ENCODE assay signal across 38 cellular contexts in genomic region chr4:55864577-55865223, GRCh38. TPM values are rescaled to one million over a fixed set of nuclear protein-coding genes. Genes with fewer than 3 reads are reported as not detected.
DNase-seq lines count a peak whose midpoint lies in the region; ATAC-seq and TF ChIP-seq lines count a peak whose summit lies in the region.
"Had no signal": no experiment of that assay in that cellular context is flagged by ENCODE, and none has a peak within 500 bp of the region (broad histone marks: within the 10 kb centered on the region; RNA-seq: fewer than 3 reads in every experiment).

No MANE protein-coding gene starts in this region.

- H4K8ac ChIP-seq in mesenchymal stem cell (ENCODE audit: low read length): no peak overlapping the region

- no peak overlapping the region for H4K91ac ChIP-seq in mesenchymal stem cell (ENCODE audit: low read length)

- no peak overlapping the region for H2AK5ac ChIP-seq in mesenchymal stem cell (ENCODE audit: low read length, severe bottlenecking)

- H2BK12ac ChIP-seq in mesenchymal stem cell (ENCODE audit: low read length in 2 of 2): no peak overlapping the region

- H3K79me1 ChIP-seq in mesenchymal stem cell (replicated peaks; ENCODE audit: low read length, poor library complexity, severe bottlenecking): peaks cover 11% of the 10 kb centered on the region

- H3K4me3 Mint-ChIP-seq in stimulated activated naive CD8-positive, alpha-beta T cell treated with anti-CD3 and anti-CD28 coated beads, Interleukin-15, amount 100 ng/mL, for 72 hours: no peak overlapping the region
- no peak overlapping the region for H3K4me3 Mint-ChIP-seq in activated T-helper 17 cell treated with anti-CD3 and anti-CD28 coated beads, Interleukin-2, amount 50 U/mL, for 72 hours
- H3K4me3 Mint-ChIP-seq: IgD-negative memory B cell; stimulated activated memory B cell treated with anti-CD40 and anti-IgM and Interleukin-4, amounts not matched to agents 10 μg/mL and 1 μg/mL and 100 μg/mL, for 72 hours; WTC11 had no signal

- no peaks in the 10 kb centered on the region for H3K9me3 Mint-ChIP-seq in stimulated activated naive CD8-positive, alpha-beta T cell treated with anti-CD3 and anti-CD28 coated beads, Interleukin-15, amount 100 ng/mL, for 72 hours
- no peaks in the 10 kb centered on the region for H3K9me3 Mint-ChIP-seq in activated T-helper 17 cell treated with anti-CD3 and anti-CD28 coated beads, Interleukin-2, amount 50 U/mL, for 72 hours
- H3K9me3 Mint-ChIP-seq: IgD-negative memory B cell; stimulated activated memory B cell treated with anti-CD40 and anti-IgM and Interleukin-4, amounts not matched to agents 10 μg/mL and 1 μg/mL and 100 μg/mL, for 72 hours; WTC11 had no signal

- no peaks in the 10 kb centered on the region for H3K9me3 ChIP-seq in mesenchymal stem cell (ENCODE audit: control insufficient read depth, low read length)
- H3K9me3 ChIP-seq in vagina: no peaks in the 10 kb centered on the region
- H3K9me3 ChIP-seq: HAP-1, neutrophil, spleen, thoracic aorta had no signal

- H3K9ac ChIP-seq in mesenchymal stem cell (ENCODE audit: low read length): peak overlapping the region; percentile 84

- no peak for DNase-seq in stimulated activated naive CD8-positive, alpha-beta T cell treated with anti-CD3 and anti-CD28 coated beads, Interleukin-15, amount 100 ng/mL, for 72 hours
- no peak for DNase-seq in stimulated activated naive CD8-positive, alpha-beta T cell treated with anti-CD3 and anti-CD28 coated beads, Interleukin-15, Interleukin-2, amounts not matched to agents 100 U/mL and 50 U/mL, for 24 hours
- no peak for DNase-seq in mesenchymal stem cell
- DNase-seq in vagina (ENCODE audit: extremely low spot score in 2 of 2): no peak
- no peak for DNase-seq in mesenteric fat pad (ENCODE audit: low spot score)
- no peak for DNase-seq in NAMALWA (ENCODE audit: low spot score)
- DNase-seq: activated CD8-positive, alpha-beta memory T cell treated with anti-CD3 and anti-CD28 coated beads for 24 hours; activated naive CD4-positive, alpha-beta T cell treated with Interleukin-2 at 50 U/mL for 16 hours; activated T-cell treated with anti-CD3 and anti-CD28 coated beads, Interleukin-2, amount 50 U/mL, for 1 hour; amygdala; C1 segment of cervical spinal cord; central memory CD4-positive, alpha-beta T cell; DND-41; dorsolateral prefrontal cortex; glutamatergic neuron; NCI-H1417 treated with DMSO at 0.1 percent for 48 hours; NCI-H2081 treated with DMSO at 0.1 percent for 48 hours; NCI-H345; NCI-H82; OCI-M1; Right ventricle myocardium superior; spleen; stimulated activated CD4-positive, alpha-beta T cell treated with anti-CD3 and anti-CD28 coated beads, Interleukin-2, amount 100 ng/mL, for 48 hours; SW 1271 had no signal

- H3K4me1 ChIP-seq in mesenchymal stem cell (ENCODE audit: control insufficient read depth, insufficient read depth, low read depth, low read length) (peaks cover 5% of the 10 kb centered on the region), vagina (peaks cover 23% of the 10 kb centered on the region)

- H3K27ac Mint-ChIP-seq in stimulated activated naive CD8-positive, alpha-beta T cell treated with anti-CD3 and anti-CD28 coated beads, Interleukin-15, amount 100 ng/mL, for 72 hours: no peak overlapping the region
- peak overlapping the region; percentile 91 for H3K27ac Mint-ChIP-seq in activated T-helper 17 cell treated with anti-CD3 and anti-CD28 coated beads, Interleukin-2, amount 50 U/mL, for 72 hours
- H3K27ac Mint-ChIP-seq: IgD-negative memory B cell; stimulated activated memory B cell treated with anti-CD40 and anti-IgM and Interleukin-4, amounts not matched to agents 10 μg/mL and 1 μg/mL and 100 μg/mL, for 72 hours; WTC11 had no signal

- H3K4me2 ChIP-seq in mesenchymal stem cell (ENCODE audit: low read length, poor library complexity, severe bottlenecking): no peak overlapping the region

- no peaks in the 10 kb centered on the region for H3K27me3 Mint-ChIP-seq in stimulated activated naive CD8-positive, alpha-beta T cell treated with anti-CD3 and anti-CD28 coated beads, Interleukin-15, amount 100 ng/mL, for 72 hours
- no peaks in the 10 kb centered on the region for H3K27me3 Mint-ChIP-seq in activated T-helper 17 cell treated with anti-CD3 and anti-CD28 coated beads, Interleukin-2, amount 50 U/mL, for 72 hours
- H3K27me3 Mint-ChIP-seq: IgD-negative memory B cell; stimulated activated memory B cell treated with anti-CD40 and anti-IgM and Interleukin-4, amounts not matched to agents 10 μg/mL and 1 μg/mL and 100 μg/mL, for 72 hours had no signal

- ATAC-seq in stimulated activated naive CD8-positive, alpha-beta T cell treated with anti-CD3 and anti-CD28 coated beads, Interleukin-15, amount 100 ng/mL, for 72 hours: peak; percentile 59
- ATAC-seq in stimulated activated naive CD8-positive, alpha-beta T cell treated with anti-CD3 and anti-CD28 coated beads, Interleukin-15, Interleukin-2, amounts not matched to agents 100 U/mL and 50 U/mL, for 24 hours: no peak
- peak; percentile 55 for ATAC-seq in activated T-helper 17 cell treated with anti-CD3 and anti-CD28 coated beads, Interleukin-2, amount 50 U/mL, for 72 hours (replicated peaks)
- no peak for ATAC-seq in GM21447 (IDR thresholded peaks at IDR 0.05; ENCODE audit: unreplicated experiment)
- ATAC-seq: GM12878; stimulated activated memory B cell treated with anti-CD40 and anti-IgM and Interleukin-4, amounts not matched to agents 10 μg/mL and 1 μg/mL and 100 μg/mL, for 72 hours; WTC11 had no signal

- H3K14ac ChIP-seq in mesenchymal stem cell (ENCODE audit: low read length in 2 of 2): no peak overlapping the region

- H3K36me3 Mint-ChIP-seq in activated T-helper 17 cell treated with anti-CD3 and anti-CD28 coated beads, Interleukin-2, amount 50 U/mL, for 72 hours (ENCODE audit: low read depth): peaks cover 82% of the 10 kb centered on the region

- H2BK15ac ChIP-seq in mesenchymal stem cell (ENCODE audit: low read depth, poor library complexity, severe bottlenecking): no peak overlapping the region

- no peak overlapping the region for H2BK120ac ChIP-seq in mesenchymal stem cell (ENCODE audit: low read depth, low read length)

- H3K18ac ChIP-seq in mesenchymal stem cell (ENCODE audit: low read depth in 1 of 2, low read length in 2 of 2): no peak overlapping the region

- H3K4me3 ChIP-seq in mesenchymal stem cell (ENCODE audit: insufficient read depth in 1 of 2, low read depth in 1 of 2, low read length in 2 of 2): peak overlapping the region in 1 of 2 experiments; percentile 58
- H3K4me3 ChIP-seq in vagina: no peak overlapping the region
- H3K4me3 ChIP-seq: dorsolateral prefrontal cortex, GM12878, HAP-1, spleen, thoracic aorta had no signal

- TF ChIP-seq CTCF in vagina (IDR thresholded peaks at IDR 0.05): no peak

- peaks cover 7 to 62% of the 10 kb centered on the region in 2 experiments for H3K36me3 ChIP-seq in mesenchymal stem cell (ENCODE audit: control insufficient read depth in 1 of 2, insufficient read depth in 2 of 2, low read depth in 1 of 2, low read length in 2 of 2)
- peaks cover 0 to 35% of the 10 kb centered on the region in 2 donors for H3K36me3 ChIP-seq in vagina

- no peak overlapping the region for H3K23ac ChIP-seq in mesenchymal stem cell (ENCODE audit: low read length in 2 of 2)

- H3K27ac ChIP-seq in mesenchymal stem cell (ENCODE audit: low read length, poor library complexity, severe bottlenecking) (peak overlapping the region; percentile 56), vagina (peak overlapping the region; percentile 75)
- H3K27ac ChIP-seq: dorsolateral prefrontal cortex, neutrophil had no signal

- no peaks in the 10 kb centered on the region for H3K27me3 ChIP-seq in mesenchymal stem cell (ENCODE audit: control insufficient read depth in 1 of 2, insufficient read depth in 1 of 2, low read length in 2 of 2)
- no peaks in the 10 kb centered on the region for H3K27me3 ChIP-seq in vagina
- H3K27me3 ChIP-seq: dorsolateral prefrontal cortex, neutrophil, spleen had no signal

- no CpG with 5 or more reads among the region's 1 CpG for WGBS in mesenchymal stem cell

- no peak overlapping the region for H2AFZ ChIP-seq in mesenchymal stem cell (ENCODE audit: low read depth, low read length)

- no peak for TF ChIP-seq POLR2A in vagina (IDR thresholded peaks at IDR 0.05)

- intact Hi-C loops in vagina (cut with DNase I): no loop called here

- no peak overlapping the region for H2BK5ac ChIP-seq in mesenchymal stem cell (ENCODE audit: low read depth, low read length, poor library complexity, severe bottlenecking)

- H3K4ac ChIP-seq in mesenchymal stem cell (ENCODE audit: low read depth in 1 of 2, low read length in 2 of 2): no peak overlapping the region

- H3K4me1 Mint-ChIP-seq in stimulated activated naive CD8-positive, alpha-beta T cell treated with anti-CD3 and anti-CD28 coated beads, Interleukin-15, amount 100 ng/mL, for 72 hours: peaks cover 26% of the 10 kb centered on the region
- H3K4me1 Mint-ChIP-seq in activated T-helper 17 cell treated with anti-CD3 and anti-CD28 coated beads, Interleukin-2, amount 50 U/mL, for 72 hours: peaks cover 23% of the 10 kb centered on the region
- H3K4me1 Mint-ChIP-seq: WTC11 had no signal

RNA-seq across cellular contexts. Expression of gene EXOC1, which starts 11.3 kb away (rescaled TPM):
- 10 to 100 TPM; 33.1 to 40.7 TPM for total RNA-seq in activated T-helper 17 cell treated with anti-CD3 and anti-CD28 coated beads, Interleukin-2, amount 50 U/mL, for 72 hours
- polyA plus RNA-seq in mesenchymal stem cell (2013, experiment 1 of 2): 26.6 TPM
- 27.0 TPM for polyA plus RNA-seq in mesenchymal stem cell (2013, experiment 2 of 2)
- total RNA-seq in vagina (31.9 TPM), mesenteric fat pad (35.0 TPM)

RNA-seq across cellular contexts. Expression of gene EXOC1L, which starts 45.1 kb away (rescaled TPM):
- total RNA-seq in activated T-helper 17 cell treated with anti-CD3 and anti-CD28 coated beads, Interleukin-2, amount 50 U/mL, for 72 hours: not detected
- polyA plus RNA-seq in mesenchymal stem cell (2013, experiment 1 of 2): not detected
- polyA plus RNA-seq in mesenchymal stem cell (2013, experiment 2 of 2): not detected
- total RNA-seq in vagina (not detected), mesenteric fat pad (not detected)
- total RNA-seq: GM12878, lung microvascular endothelial cell, M059J, myocyte, renal cortical epithelial cell, Right ventricle myocardium superior, spleen, thoracic aorta, WTC11 had no signal
- polyA plus RNA-seq: AG04450, GM12878, IgD-negative memory B cell, spleen had no signal

Comparison
In these comparisons a context has a peak if more than half of its experiments do, and no peak if none do; other contexts are left out.
1. ATAC-seq: peak in stimulated activated naive CD8-positive, alpha-beta T cell treated with anti-CD3 and anti-CD28 coated beads, Interleukin-15, amount 100 ng/mL, for 72 hours (single experiment) and activated T-helper 17 cell treated with anti-CD3 and anti-CD28 coated beads, Interleukin-2, amount 50 U/mL, for 72 hours (single experiment); none in stimulated activated naive CD8-positive, alpha-beta T cell treated with anti-CD3 and anti-CD28 coated beads, Interleukin-15, Interleukin-2, amounts not matched to agents 100 U/mL and 50 U/mL, for 24 hours (single experiment) and GM21447 (single experiment).